In the genomic region with DNA sequence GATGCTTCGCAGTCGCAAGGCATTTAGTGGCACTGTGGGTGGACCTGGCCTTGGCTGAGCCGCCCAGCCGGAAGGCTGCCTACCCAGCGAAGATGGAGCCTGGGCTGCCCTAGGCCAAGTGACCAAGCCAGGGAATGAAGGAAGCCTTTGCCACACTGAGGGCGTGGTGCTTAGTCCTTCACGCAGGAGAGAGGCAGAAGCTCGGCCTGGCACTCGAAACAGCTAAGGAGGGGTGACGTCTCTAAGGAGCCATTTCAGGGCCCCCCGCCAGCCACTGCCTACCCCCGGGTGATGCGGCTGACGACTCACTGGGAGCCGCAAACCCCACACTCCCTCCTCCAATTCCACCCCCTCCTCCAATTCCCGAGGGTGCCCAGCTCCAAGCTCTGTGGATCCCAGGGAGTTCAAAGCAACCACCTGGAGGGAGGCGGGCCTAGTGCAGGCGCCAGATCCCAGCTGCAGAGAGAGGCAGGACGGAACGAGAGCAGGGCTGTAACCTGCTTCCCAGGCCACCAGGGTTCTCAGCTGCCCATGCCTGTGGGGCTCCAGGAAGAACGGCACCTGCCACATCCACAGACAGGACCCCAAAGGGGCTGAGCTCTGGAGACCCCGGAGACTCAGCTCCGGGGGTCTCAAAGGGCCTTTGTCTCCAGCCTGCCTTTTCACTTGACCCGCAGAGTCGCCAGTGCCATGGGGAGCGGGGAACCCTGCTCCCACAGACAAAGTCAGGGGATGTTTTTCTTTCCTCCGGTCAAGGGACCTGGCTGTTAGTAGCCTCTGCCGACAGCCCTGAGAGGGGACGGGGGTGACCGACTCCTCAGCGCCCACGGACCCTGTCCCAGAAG, we compare ENCODE assay signal across 9 cellular contexts.
DNase-seq lines count a peak whose midpoint lies in the region; FAIRE-seq and TF ChIP-seq lines count a peak whose summit lies in the region.
"Had no signal": no experiment of that assay in that cellular context is flagged by ENCODE, and none has a peak within 500 bp of the region (broad histone marks: within the 10 kb centered on the region; RNA-seq: fewer than 3 reads in every experiment).

No MANE protein-coding gene starts in this region.

- CTCF ChIA-PET in H1 (lab: Charles Lee; ENCODE audit: partially characterized antibody), result interaction anchor here (0.8 to 7.1 kb wide), 12 partner anchors 10 to 89 kb away, joined by 3 to 43 read pairs (median 5); no protein-coding TSS in a partner anchor

- no peaks in the 10 kb centered on the region for H3K36me3 Mint-ChIP-seq in neural crest cell (ENCODE audit: low read depth)

- no peak overlapping the region for H2AK5ac ChIP-seq in H1 (ENCODE audit: low read depth, low read length)

- no peak overlapping the region for H2BK120ac ChIP-seq in H1 (replicated peaks; ENCODE audit: low read depth, low read length)

- H4K8ac ChIP-seq in H1 (ENCODE audit: extremely low read depth, insufficient read depth, low read length), result 0 out of 2 replicates have a peak overlapping the region, but pooled peaks have one; percentile 78

- H3K4me2 ChIP-seq in H1 (ENCODE audit: insufficient read depth in 1 of 2, low read depth in 2 of 2, low read length in 2 of 2), result peak overlapping the region; percentile 86 to 97

- H2AFZ ChIP-seq in H1 (ENCODE audit: low read length), result no peak overlapping the region

- POLR2A ChIA-PET in H1 (lab: Charles Lee; ENCODE audit: partially characterized antibody), result interaction anchor here (0.6 to 0.9 kb wide), 3 partner anchors 9 to 263 kb away, joined by 3 read pairs; no protein-coding TSS in a partner anchor

- peaks cover 12% of the 10 kb centered on the region for H3K27me3 Mint-ChIP-seq in neural crest cell (ENCODE audit: low read depth)

- no peak overlapping the region for H4K5ac ChIP-seq in H1 (ENCODE audit: insufficient read length, low read depth, low read length)

- peak in 1 of 3 experiments; percentile 8; a peak in 1 of 4 replicates for TF ChIP-seq CTCF in H1 (IDR thresholded peaks at IDR 0.05; ENCODE audit: control extremely low read depth in 1 of 3, insufficient read depth in 1 of 3, low read depth in 1 of 3, low read length in 3 of 3)
- TF ChIP-seq CTCF in neural crest cell (conservative IDR thresholded peaks at IDR 0.05), result peak; percentile 33

- H2BK5ac ChIP-seq in H1 (ENCODE audit: low read depth, low read length), result no peak overlapping the region

- H3K4ac ChIP-seq in H1 (replicated peaks; ENCODE audit: insufficient read length, low read depth, low read length), result no peak overlapping the region

- peaks cover 8 to 43% of the 10 kb centered on the region in 2 experiments for H4K20me1 ChIP-seq in H1 (replicated peaks in 1 of 2; ENCODE audit: control insufficient read depth in 1 of 2, insufficient read depth in 2 of 2, low read length in 2 of 2)

- H2BK15ac ChIP-seq in H1 (ENCODE audit: low read length), result no peak overlapping the region

- no peak for TF ChIP-seq EP300 in H1 (IDR thresholded peaks at IDR 0.05; ENCODE audit: borderline replicate concordance in 1 of 2, low read depth in 2 of 2, low read length in 2 of 2)

- no peak for TF ChIP-seq RAD21 in H1 (IDR thresholded peaks at IDR 0.05 in 1 of 2, conservative IDR thresholded peaks at IDR 0.05 in 1 of 2; ENCODE audit: low read depth in 2 of 2, low read length in 2 of 2)

- no peaks in the 10 kb centered on the region for H3K79me1 ChIP-seq in H1 (ENCODE audit: low read depth, low read length)

- no peak overlapping the region for H2BK12ac ChIP-seq in H1 (ENCODE audit: low read depth, low read length)

- H3K79me2 ChIP-seq in H1 (ENCODE audit: control insufficient read depth in 1 of 2, insufficient read depth in 2 of 2, low read length in 2 of 2), result no peaks in the 10 kb centered on the region

- no peak overlapping the region for H3K23ac ChIP-seq in H1 (ENCODE audit: insufficient read length)

- H3K4me1 ChIP-seq in H1 (replicated peaks in 1 of 4; ENCODE audit: control insufficient read depth in 3 of 4, insufficient read depth in 4 of 4, low read length in 3 of 4), result peaks cover 0 to 13% (median 8%) of the 10 kb centered on the region in 4 experiments; a peak in 6 of 7 replicates

- H3K4me1 Mint-ChIP-seq in neural crest cell, result peaks cover 4% of the 10 kb centered on the region

- H3K9me3 ChIP-seq in H1 (ENCODE audit: insufficient read depth in 2 of 2, low read depth in 1 of 2, low read length in 1 of 2), result no peaks in the 10 kb centered on the region

- H3K27ac Mint-ChIP-seq in neural crest cell (ENCODE audit: unreplicated experiment), result no peak overlapping the region

- H3K27me3 ChIP-seq in H1 (replicated peaks in 1 of 4; ENCODE audit: control insufficient read depth in 3 of 4, extremely low read depth in 1 of 4, insufficient read depth in 3 of 4, low read length in 3 of 4), result peaks cover 0 to 33% (median 29%) of the 10 kb centered on the region in 4 experiments; a peak in 6 of 7 replicates

- peak overlapping the region in 1 of 4 experiments; percentile 24; a peak in 3 of 7 replicates for H3K9ac ChIP-seq in H1 (replicated peaks in 1 of 4; ENCODE audit: extremely low read depth in 1 of 4, low read depth in 3 of 4, low read length in 3 of 4)

- H3K4me3 Mint-ChIP-seq in neural crest cell, result peak overlapping the region; percentile 65

- WGBS in H1 (ENCODE audit: extremely low coverage in 1 of 2, insufficient coverage in 1 of 2, insufficient read length in 1 of 2, insufficient replicate concordance in 2 of 2, low coverage in 1 of 2, low lambda C conversion rate in 2 of 2, missing lambda C conversion rate in 1 of 2), 2 experiments, result 75% methylated on average over 18 of the region's 32 CpGs; no CpG with 5 or more reads in 1 of the 2 experiments

- H3K36me3 ChIP-seq in H1 (ENCODE audit: control insufficient read depth in 2 of 4, insufficient read depth in 4 of 4, low read length in 3 of 4), result no peaks in the 10 kb centered on the region

- no peak overlapping the region for H2BK20ac ChIP-seq in H1 (ENCODE audit: low read length)

- peaks cover 9% of the 10 kb centered on the region for H3K23me2 ChIP-seq in H1 (ENCODE audit: low read depth, low read length)

- no peak overlapping the region for H3K27ac ChIP-seq in H1 (ENCODE audit: low read depth, low read length)

- H3K56ac ChIP-seq in H1 (replicated peaks; ENCODE audit: insufficient read length, low read depth, low read length), result no peak overlapping the region

- H3K14ac ChIP-seq in H1 (ENCODE audit: insufficient read length), result no peak overlapping the region

- no peak for TF ChIP-seq POLR2A in H1 (IDR thresholded peaks at IDR 0.05; ENCODE audit: control extremely low read depth in 1 of 2, low read depth in 2 of 2, low read length in 2 of 2)

- peak overlapping the region; percentile 43 to 67 (median 50) for H3K4me3 ChIP-seq in H1 (ENCODE audit: extremely low read depth in 1 of 4, insufficient read depth in 2 of 4, low read depth in 3 of 4, low read length in 4 of 4)

- H3K18ac ChIP-seq in H1 (ENCODE audit: extremely low read depth, low read length), result no peak overlapping the region; the same call in 1 of the 2 replicates

- FAIRE-seq in H1 (lab: Jason Lieb, UNC), result no peak
- FAIRE-seq: G401.6 had no signal

- DNase-seq in NCI-H1694 (lab: John Stamatoyannopoulos, UW) (peak; percentile 25), NCI-H1694 treated with DMSO at 0.1 percent for 48 hours (lab: John Stamatoyannopoulos, UW) (no peak), NCI-H526 treated with DMSO at 0.1 percent for 48 hours (lab: John Stamatoyannopoulos, UW) (peak; percentile 15), H1 (ENCODE audit: low read depth in 1 of 2, low spot score in 2 of 2) (peak in 1 of 2 experiments; percentile 62), neural crest cell (ENCODE audit: low read depth, low spot score) (peak; percentile 18), SHP77 treated with DMSO at 0.1 percent for 48 hours (lab: John Stamatoyannopoulos, UW) (no peak), COLO829 (ENCODE audit: low spot score) (no peak)
- DNase-seq in NK-92 treated with Interleukin-12 subunit alpha and Interleukin-12 subunit beta, amount 100 ng/mL, for 24 hours (lab: John Stamatoyannopoulos, UW), result no peak

- no peaks in the 10 kb centered on the region for H3K9me3 Mint-ChIP-seq in neural crest cell

- no peak overlapping the region for H4K91ac ChIP-seq in H1 (replicated peaks; ENCODE audit: insufficient read length, low read length)

TF ChIP-seq in H1, 55 proteins besides CTCF, POLR2A, EP300 and RAD21:
- no peak for TF ChIP-seq SP4 (IDR thresholded peaks at IDR 0.05; ENCODE audit: low read length)
- TF ChIP-seq TEAD4 (IDR thresholded peaks at IDR 0.05; ENCODE audit: low read depth, low read length), result no peak
- no peak for TF ChIP-seq NANOG (IDR thresholded peaks at IDR 0.05; ENCODE audit: insufficient read depth, low read depth, low read length, poor library complexity, severe bottlenecking)

Comparison
In these comparisons a context has a peak if more than half of its experiments do, and no peak if none do; other contexts are left out.
1. DNase-seq: peak in NCI-H1694 (single experiment), NCI-H526 treated with DMSO at 0.1 percent for 48 hours (single experiment) and neural crest cell (single experiment); none in NCI-H1694 treated with DMSO at 0.1 percent for 48 hours (single experiment), SHP77 treated with DMSO at 0.1 percent for 48 hours (single experiment), NK-92 treated with Interleukin-12 subunit alpha and Interleukin-12 subunit beta, amount 100 ng/mL, for 24 hours (single experiment) and COLO829 (single experiment).